Comparison of ENCODE assay signal across 12 cellular contexts in genomic region chr6:27889275-27889627, GRCh38. TPM values are rescaled to one million over a fixed set of nuclear protein-coding genes. Genes with fewer than 3 reads are reported as not detected.
DNase-seq lines count a peak whose midpoint lies in the region; ATAC-seq and TF ChIP-seq lines count a peak whose summit lies in the region.
"Had no signal": no experiment of that assay in that cellular context is flagged by ENCODE, and none has a peak within 500 bp of the region (broad histone marks: within the 10 kb centered on the region; RNA-seq: fewer than 3 reads in every experiment).

No MANE protein-coding gene starts in this region.

- no peaks in the 10 kb centered on the region for H3K36me3 ChIP-seq in BE2C
- H3K36me3 ChIP-seq in HEK293 (ENCODE audit: control insufficient read depth in 2 of 2, insufficient read depth in 1 of 2, low read length in 2 of 2), result no peaks in the 10 kb centered on the region
- peaks cover 2% of the 10 kb centered on the region; the same call in 1 of the 2 replicates for H3K36me3 ChIP-seq in Panc1 (ENCODE audit: control insufficient read depth, insufficient read depth, low read length)
- H3K36me3 ChIP-seq in iPS-15b (ENCODE audit: control insufficient read depth, insufficient read depth, low read length), result no peaks in the 10 kb centered on the region

- H3K27me3 ChIP-seq in BE2C, result no peaks in the 10 kb centered on the region
- H3K27me3 ChIP-seq in Panc1 (ENCODE audit: control insufficient read depth, insufficient read depth, low read length), result no peaks in the 10 kb centered on the region
- H3K27me3 ChIP-seq in iPS-15b (ENCODE audit: control insufficient read depth, insufficient read depth, low read length), result no peaks in the 10 kb centered on the region

- H3K9me3 ChIP-seq in BE2C, result no peaks in the 10 kb centered on the region
- no peaks in the 10 kb centered on the region for H3K9me3 ChIP-seq in HEK293 (ENCODE audit: control insufficient read depth, insufficient read depth, low read depth, low read length)
- no peaks in the 10 kb centered on the region for H3K9me3 ChIP-seq in Panc1 (ENCODE audit: control insufficient read depth, insufficient read depth, low read depth, low read length)
- H3K9me3 ChIP-seq in iPS-15b (ENCODE audit: control insufficient read depth, insufficient read depth, low read length), result no peaks in the 10 kb centered on the region

- no peak for DNase-seq in BE2C
- DNase-seq in Panc1 (ENCODE audit: low read depth, low spot score), result no peak
- no peak for DNase-seq in NCI-H526 treated with DMSO at 0.1 percent for 48 hours (lab: John Stamatoyannopoulos, UW)
- no peak for DNase-seq in NCI-H510A treated with DMSO at 0.1 percent for 48 hours (lab: John Stamatoyannopoulos, UW)
- DNase-seq: hypothalamus, NCI-H1436 treated with DMSO at 0.1 percent for 48 hours had no signal

- no peak overlapping the region for H3K27ac ChIP-seq in HEK293 (ENCODE audit: extremely low read depth, low read depth, low read length)
- H3K27ac ChIP-seq in Panc1 (ENCODE audit: low read length), result peak overlapping the region; percentile 99

- H3K9ac ChIP-seq in iPS-15b (ENCODE audit: low read depth, low read length), result peak overlapping the region; percentile 77

- CTCF ChIA-PET in HEK293 (lab: Yijun Ruan, JAX) (interaction anchor here (1.3 kb wide), 1 partner anchor 17 kb away, joined by 7 read pairs; a partner anchor contains a TSS), Panc1 (lab: Charles Lee) (no interaction called here)

- TF ChIP-seq CTCF in BE2C (IDR thresholded peaks at IDR 0.05; ENCODE audit: low read depth, low read length) (no peak), HEK293 (tag by site-specific recombination; IDR thresholded peaks at IDR 0.05) (no peak), Panc1 (IDR thresholded peaks at IDR 0.05) (no peak)

- POLR2A ChIA-PET in HEK293 (lab: Yijun Ruan, JAX), result interaction anchor here (0.8 to 2.8 kb wide), 4 partner anchors 17 to 79 kb away, joined by 3 to 18 read pairs (median 11); a partner anchor contains a TSS
- POLR2A ChIA-PET in Panc1 (lab: Charles Lee), result interaction anchor here (0.6 to 2.1 kb wide), 3 partner anchors 14 to 51 kb away, joined by 4 to 39 read pairs (median 10); a partner anchor contains a TSS

- in situ Hi-C loops in Panc1 (cut with HindIII; ENCODE audit: low pct_unique_long_range_greater_than_20kb, low sequenced_read_pairs), result no loop called here

- intact Hi-C loops in Panc1 (cut with micrococcal nuclease; ENCODE audit: unreplicated experiment), result no loop called here

- BruUV-seq in Panc1 (replicated peaks; lab: Mats Ljungman, UMichigan), result no TSS peak

- ATAC-seq in Panc1, result no peak
- ATAC-seq in HG02759 (IDR thresholded peaks at IDR 0.05; ENCODE audit: unreplicated experiment), result no peak
- ATAC-seq in HG03571 (IDR thresholded peaks at IDR 0.05; ENCODE audit: unreplicated experiment), result no peak
- ATAC-seq: sciatic nerve had no signal

- H3K4me1 ChIP-seq in BE2C (no peaks in the 10 kb centered on the region; the same call in 1 of the 2 replicates), HEK293 (ENCODE audit: control insufficient read depth, insufficient read depth, low read length) (no peaks in the 10 kb centered on the region), Panc1 (ENCODE audit: control insufficient read depth, insufficient read depth, low read length) (peaks cover 14% of the 10 kb centered on the region), iPS-15b (ENCODE audit: control insufficient read depth, insufficient read depth, low read length) (peaks cover 24% of the 10 kb centered on the region)

- H3K4me3 ChIP-seq in BE2C (ENCODE audit: low read depth, low read length), result peak overlapping the region; percentile 90
- H3K4me3 ChIP-seq in HEK293 (ENCODE audit: low read depth, low read length), result no peak overlapping the region
- peak overlapping the region in 1 of 2 experiments; percentile 90; a peak in 2 of 4 replicates for H3K4me3 ChIP-seq in Panc1 (ENCODE audit: low read depth in 2 of 2, low read length in 2 of 2)
- H3K4me3 ChIP-seq in iPS-15b (ENCODE audit: low read depth, low read length), result peak overlapping the region; percentile 63

TF ChIP-seq in HEK293, 187 proteins besides CTCF, POLR2A, EP300 and RAD21:
- TF ChIP-seq PRDM1 (tag by site-specific recombination; IDR thresholded peaks at IDR 0.05), result 0 out of 2 replicates have a peak, but pooled peaks have one; percentile 7
- TF ChIP-seq ZNF280C (tag by site-specific recombination; IDR thresholded peaks at IDR 0.05), result no peak
- no peak for TF ChIP-seq ELK4 (IDR thresholded peaks at IDR 0.05; ENCODE audit: borderline replicate concordance, low read depth, low read length)
- 0 out of 2 replicates have a peak, but pooled peaks have one; percentile 24 for TF ChIP-seq EGR2 (tag by site-specific recombination; IDR thresholded peaks at IDR 0.05; ENCODE audit: low read depth)
- TF ChIP-seq ZNF544 (tag by site-specific recombination; IDR thresholded peaks at IDR 0.05), result no peak
- no peak for TF ChIP-seq ZFP41 (tag by site-specific recombination; IDR thresholded peaks at IDR 0.05; ENCODE audit: borderline replicate concordance)

RNA-seq across cellular contexts. Expression of gene OR2B2, which starts 22.9 kb away (rescaled TPM):
- polyA plus RNA-seq in BE2C (2012; ENCODE audit: insufficient read depth, insufficient read length, low read depth), result not detected
- total RNA-seq in Panc1 (2021; ENCODE audit: unreplicated experiment), result not detected
- polyA plus RNA-seq in Panc1 (2012; ENCODE audit: insufficient read length), result not detected
- total RNA-seq: sciatic nerve, urinary bladder had no signal
- polyA plus RNA-seq: urinary bladder had no signal
